Comparison of ENCODE assay signal across 11 cellular contexts in genomic region chrX:119273807-119274192, GRCh38. TPM values are rescaled to one million over a fixed set of nuclear protein-coding genes. Genes with fewer than 3 reads are reported as not detected.
DNase-seq lines count a peak whose midpoint lies in the region; ATAC-seq, FAIRE-seq and TF ChIP-seq lines count a peak whose summit lies in the region.
"Had no signal": no experiment of that assay in that cellular context is flagged by ENCODE, and none has a peak within 500 bp of the region (broad histone marks: within the 10 kb centered on the region; RNA-seq: fewer than 3 reads in every experiment).

No MANE protein-coding gene starts in this region.

- H3K4me2 ChIP-seq in IMR-90 (ENCODE audit: low read depth, low read length), result peak overlapping the region; percentile 1; the same call in 1 of the 2 replicates

- H3K27me3 Mint-ChIP-seq in CD8-positive, alpha-beta memory T cell, result peaks cover 13 to 14% of the 10 kb centered on the region in 2 donors
- peaks cover 39% of the 10 kb centered on the region for H3K27me3 Mint-ChIP-seq in dendritic cell treated with granulocyte-macrophage colony-stimulating factor and Interleukin-4, amounts not matched to agents 40 ng/mL and 50 ng/mL, for 4 days
- peaks cover 0 to 27% of the 10 kb centered on the region in 2 donors for H3K27me3 Mint-ChIP-seq in natural killer cell treated with Interleukin-12 subunit alpha and Interleukin-12 subunit beta and Interleukin-15 and Interleukin-18, amount 100 ng/mL, for 72 hours

- TF ChIP-seq RAD21 in IMR-90 (IDR thresholded peaks at IDR 0.05; ENCODE audit: low read length), result no peak

- no peak for ATAC-seq in IMR-90 (ENCODE audit: low read depth)
- ATAC-seq in natural killer cell treated with Interleukin-12 subunit alpha and Interleukin-12 subunit beta and Interleukin-15 and Interleukin-18, amount 100 ng/mL, for 72 hours, result no peak
- no peak for ATAC-seq in GM18511 (IDR thresholded peaks at IDR 0.05; ENCODE audit: unreplicated experiment)

- peak overlapping the region; percentile 67 for H2AFZ ChIP-seq in IMR-90 (replicated peaks; ENCODE audit: low read length, poor library complexity)

- no peak overlapping the region for H3K9ac ChIP-seq in IMR-90 (ENCODE audit: low read depth, low read length)

- H3K36me3 ChIP-seq in CD8-positive, alpha-beta memory T cell (ENCODE audit: insufficient read depth, low read length), result no peaks in the 10 kb centered on the region
- no peaks in the 10 kb centered on the region for H3K36me3 ChIP-seq in IMR-90 (ENCODE audit: control insufficient read depth, insufficient read depth, low read length)

- CTCF ChIA-PET in CD8-positive, alpha-beta memory T cell (lab: Charles Lee), result interaction anchor here (0.8 kb wide), 1 partner anchor 155 kb away, joined by 3 read pairs; no protein-coding TSS in a partner anchor
- CTCF ChIA-PET in IMR-90 (lab: Yijun Ruan, JAX), result interaction anchor here (0.9 kb wide), 1 partner anchor 19 kb away, joined by 3 read pairs; no protein-coding TSS in a partner anchor

- H3K79me1 ChIP-seq in IMR-90 (ENCODE audit: low read depth in 1 of 2, low read length in 2 of 2), result no peaks in the 10 kb centered on the region

- no peak for DNase-seq in CD8-positive, alpha-beta memory T cell
- DNase-seq in IMR-90 (no peak), GM12891 (ENCODE audit: insufficient read length, low spot score) (no peak), SK-N-DZ (ENCODE audit: low spot score) (no peak), H4 (ENCODE audit: low spot score) (no peak)
- no peak for DNase-seq in natural killer cell treated with Interleukin-12 subunit alpha and Interleukin-12 subunit beta and Interleukin-15 and Interleukin-18, amount 100 ng/mL, for 72 hours (ENCODE audit: low spot score)
- DNase-seq: NCI-H446 treated with DMSO at 0.1 percent for 48 hours, RPMI8226 had no signal

- no peak overlapping the region for H3K56ac ChIP-seq in IMR-90 (ENCODE audit: extremely low read depth, insufficient read depth, low read length)

- H2BK15ac ChIP-seq in IMR-90 (ENCODE audit: low read depth, low read length), result no peak overlapping the region

- no peaks in the 10 kb centered on the region for H3K9me1 ChIP-seq in IMR-90 (ENCODE audit: insufficient read depth, low read length)

- dilution Hi-C loops in IMR-90 (cut with HindIII; ENCODE audit: low sequenced_read_pairs, unreplicated experiment), result no loop called here

- H3K27ac Mint-ChIP-seq in CD8-positive, alpha-beta memory T cell, result peak overlapping the region in 2 of 8 donors; percentile 12 to 47
- no peak overlapping the region for H3K27ac Mint-ChIP-seq in dendritic cell treated with granulocyte-macrophage colony-stimulating factor and Interleukin-4, amounts not matched to agents 40 ng/mL and 50 ng/mL, for 4 days
- no peak overlapping the region for H3K27ac Mint-ChIP-seq in natural killer cell treated with Interleukin-12 subunit alpha and Interleukin-12 subunit beta and Interleukin-15 and Interleukin-18, amount 100 ng/mL, for 72 hours

- no peak overlapping the region for H3K18ac ChIP-seq in IMR-90 (ENCODE audit: low read depth, low read length)

- no peak overlapping the region for H3K4ac ChIP-seq in IMR-90 (ENCODE audit: low read depth, low read length)

- in situ Hi-C loops in IMR-90 (cut with MboI; ENCODE audit: low sequenced_read_pairs), result no loop called here

- H4K5ac ChIP-seq in IMR-90 (ENCODE audit: low read depth, low read length), result no peak overlapping the region

- H3K27ac ChIP-seq in CD8-positive, alpha-beta memory T cell (ENCODE audit: low read depth, low read length), result no peak overlapping the region
- no peak overlapping the region for H3K27ac ChIP-seq in IMR-90 (ENCODE audit: insufficient read depth, low read length)
- H3K27ac ChIP-seq: HL-60 had no signal

- no peak for FAIRE-seq in GM12891 (lab: Jason Lieb, UNC)

- no peak overlapping the region for H2BK5ac ChIP-seq in IMR-90 (ENCODE audit: low read depth, low read length, poor library complexity, severe bottlenecking)

- no peak overlapping the region for H4K8ac ChIP-seq in IMR-90 (ENCODE audit: low read depth in 2 of 2, low read length in 2 of 2)

- peaks cover 8 to 9% (median 8%) of the 10 kb centered on the region in 3 donors for H3K4me1 Mint-ChIP-seq in CD8-positive, alpha-beta memory T cell
- H3K4me1 Mint-ChIP-seq in dendritic cell treated with granulocyte-macrophage colony-stimulating factor and Interleukin-4, amounts not matched to agents 40 ng/mL and 50 ng/mL, for 4 days (ENCODE audit: low read depth), result peaks cover 7% of the 10 kb centered on the region
- peaks cover 6 to 8% of the 10 kb centered on the region in 2 donors for H3K4me1 Mint-ChIP-seq in natural killer cell treated with Interleukin-12 subunit alpha and Interleukin-12 subunit beta and Interleukin-15 and Interleukin-18, amount 100 ng/mL, for 72 hours (ENCODE audit: low read depth in 2 of 2)

- H2BK120ac ChIP-seq in IMR-90 (ENCODE audit: low read depth, low read length), result no peak overlapping the region

- no peaks in the 10 kb centered on the region for H3K9me3 Mint-ChIP-seq in CD8-positive, alpha-beta memory T cell
- H3K9me3 Mint-ChIP-seq in dendritic cell treated with granulocyte-macrophage colony-stimulating factor and Interleukin-4, amounts not matched to agents 40 ng/mL and 50 ng/mL, for 4 days, result no peaks in the 10 kb centered on the region
- no peaks in the 10 kb centered on the region for H3K9me3 Mint-ChIP-seq in natural killer cell treated with Interleukin-12 subunit alpha and Interleukin-12 subunit beta and Interleukin-15 and Interleukin-18, amount 100 ng/mL, for 72 hours

- TF ChIP-seq POLR2A in IMR-90 (IDR thresholded peaks at IDR 0.05; ENCODE audit: low read depth, low read length), result no peak
- TF ChIP-seq POLR2A in GM12891 (IDR thresholded peaks at IDR 0.05; ENCODE audit: low read depth, low read length), result no peak

- BruUV-seq in IMR-90 (replicated peaks; lab: Mats Ljungman, UMichigan), result no TSS peak

- no peaks in the 10 kb centered on the region for H3K9me3 ChIP-seq in CD8-positive, alpha-beta memory T cell (ENCODE audit: low read length)
- H3K9me3 ChIP-seq in IMR-90 (ENCODE audit: control insufficient read depth, insufficient read depth, low read length), result peaks cover 5% of the 10 kb centered on the region; the same call in 1 of the 2 replicates

- H2BK20ac ChIP-seq in IMR-90 (ENCODE audit: low read depth, low read length), result no peak overlapping the region

- H3K27me3 ChIP-seq in CD8-positive, alpha-beta memory T cell (ENCODE audit: insufficient read depth, low read length, poor library complexity, severe bottlenecking), result no peaks in the 10 kb centered on the region
- peaks cover 22% of the 10 kb centered on the region for H3K27me3 ChIP-seq in IMR-90 (ENCODE audit: control insufficient read depth, insufficient read depth, low read length)

- no peak overlapping the region for H2AK5ac ChIP-seq in IMR-90 (ENCODE audit: low read depth, low read length)

- H3K4me1 ChIP-seq in CD8-positive, alpha-beta memory T cell (ENCODE audit: insufficient read depth, low read length), result no peaks in the 10 kb centered on the region
- H3K4me1 ChIP-seq in IMR-90 (ENCODE audit: control insufficient read depth, insufficient read depth, low read length), result no peaks in the 10 kb centered on the region

- H3K23ac ChIP-seq in IMR-90 (ENCODE audit: low read depth, low read length), result no peak overlapping the region

- H4K20me1 ChIP-seq in IMR-90 (ENCODE audit: insufficient read depth, low read length), result no peaks in the 10 kb centered on the region

- no peak overlapping the region for H3K14ac ChIP-seq in IMR-90 (replicated peaks; ENCODE audit: low read depth, low read length)

- H4K91ac ChIP-seq in IMR-90 (ENCODE audit: insufficient read depth, low read depth, low read length), result no peak overlapping the region

- TF ChIP-seq CTCF in IMR-90 (conservative IDR thresholded peaks at IDR 0.05; ENCODE audit: low read depth, low read length), result no peak

- peaks cover 0 to 3% (median 0%) of the 10 kb centered on the region in 3 donors for H3K36me3 Mint-ChIP-seq in CD8-positive, alpha-beta memory T cell
- no peaks in the 10 kb centered on the region for H3K36me3 Mint-ChIP-seq in dendritic cell treated with granulocyte-macrophage colony-stimulating factor and Interleukin-4, amounts not matched to agents 40 ng/mL and 50 ng/mL, for 4 days (ENCODE audit: low read depth)
- no peaks in the 10 kb centered on the region for H3K36me3 Mint-ChIP-seq in natural killer cell treated with Interleukin-12 subunit alpha and Interleukin-12 subunit beta and Interleukin-15 and Interleukin-18, amount 100 ng/mL, for 72 hours

- peak overlapping the region; percentile 25 to 93 (median 75) for H3K4me3 Mint-ChIP-seq in CD8-positive, alpha-beta memory T cell
- H3K4me3 Mint-ChIP-seq in dendritic cell treated with granulocyte-macrophage colony-stimulating factor and Interleukin-4, amounts not matched to agents 40 ng/mL and 50 ng/mL, for 4 days, result peak overlapping the region; percentile 26
- peak overlapping the region; percentile 67 for H3K4me3 Mint-ChIP-seq in natural killer cell treated with Interleukin-12 subunit alpha and Interleukin-12 subunit beta and Interleukin-15 and Interleukin-18, amount 100 ng/mL, for 72 hours

- intact Hi-C loops in IMR-90 (cut with micrococcal nuclease), result no loop called here
- intact Hi-C loops in dendritic cell treated with granulocyte-macrophage colony-stimulating factor and Interleukin-4, amounts not matched to agents 40 ng/mL and 50 ng/mL, for 4 days (cut with micrococcal nuclease), result no loop called here

- 57% methylated on average over 5 of the region's 20 CpGs; no CpG with 5 or more reads in 1 of the 2 experiments for WGBS in IMR-90 (ENCODE audit: extremely low coverage in 2 of 2, insufficient read length in 1 of 2), 2 experiments

- no peak overlapping the region for H2AK9ac ChIP-seq in IMR-90 (replicated peaks; ENCODE audit: low read depth, low read length, poor library complexity)

- POLR2A ChIA-PET in CD8-positive, alpha-beta memory T cell (lab: Charles Lee), result no interaction called here
- POLR2A ChIA-PET in IMR-90 (lab: Charles Lee; ENCODE audit: unreplicated experiment), result no interaction called here

- no peak overlapping the region for H3K4me3 ChIP-seq in CD8-positive, alpha-beta memory T cell (ENCODE audit: low read length)
- no peak overlapping the region for H3K4me3 ChIP-seq in IMR-90 (ENCODE audit: insufficient read depth, low read depth, low read length)

TF ChIP-seq in IMR-90, 13 proteins besides CTCF, POLR2A, EP300 and RAD21:
- TF ChIP-seq SMC3 (IDR thresholded peaks at IDR 0.05; ENCODE audit: low read depth, low read length), result no peak

RNA-seq across cellular contexts. Expression of gene PGRMC1, which starts 37.7 kb away (rescaled TPM):
- total RNA-seq in CD8-positive, alpha-beta memory T cell, result 10 to 100 TPM; 47.4 to 50.6 TPM
- polyA plus RNA-seq in CD8-positive, alpha-beta memory T cell, result 19.9 TPM
- total RNA-seq in IMR-90 (2012; rRNA removed), result 75.3 and 124 TPM in 2 replicates
- polyA plus RNA-seq in IMR-90 (2012; rRNA removed), result 49.7 and 58.5 TPM in 2 replicates
- 20.1 and 44.0 TPM in 2 replicates for polyA plus RNA-seq in IMR-90 (2012; cell fraction: cytosol; rRNA removed)
- polyA plus RNA-seq in IMR-90 (2012; cell fraction: nucleus; rRNA removed; ENCODE audit: low replicate concordance), result 19.6 and 25.0 TPM in 2 replicates
- total RNA-seq in natural killer cell treated with Interleukin-12 subunit alpha and Interleukin-12 subunit beta and Interleukin-15 and Interleukin-18, amount 100 ng/mL, for 72 hours, result 10 to 100 TPM; 27.4 to 29.0 TPM
- 18.5 TPM for polyA plus RNA-seq in GM12891 (2012; ENCODE audit: low read depth, missing spikeins)
- 168 TPM in 2 replicates for polyA plus RNA-seq in SK-N-DZ (2014; cell fraction: cytosol; rRNA removed)
- 66.1 and 71.1 TPM in 2 replicates for polyA plus RNA-seq in SK-N-DZ (2014; cell fraction: nucleus; rRNA removed)
- total RNA-seq in H4 (2014; rRNA removed; shearing (Covaris generic)), result 326 and 330 TPM in 2 replicates
